ENCODE assay signal across 22 cellular contexts in genomic region chr12:108584456-108585065, GRCh38. TPM values are rescaled to one million over a fixed set of nuclear protein-coding genes. Genes with fewer than 3 reads are reported as not detected.
DNase-seq lines count a peak whose midpoint lies in the region; ATAC-seq, FAIRE-seq and TF ChIP-seq lines count a peak whose summit lies in the region.
"Had no signal": no experiment of that assay in that cellular context is flagged by ENCODE, and none has a peak within 500 bp of the region (broad histone marks: within the 10 kb centered on the region; RNA-seq: fewer than 3 reads in every experiment).

No MANE protein-coding gene starts in this region.

- H3K9ac ChIP-seq in neural progenitor cell, result no peak overlapping the region
- H3K9ac ChIP-seq: KMS-11 had no signal

- FAIRE-seq in D721Med (lab: Jason Lieb, UNC), result no peak
- FAIRE-seq: G401.6, GM12892, HTR-8/SVneo had no signal

- peaks cover 5% of the 10 kb centered on the region for H3K27me3 Mint-ChIP-seq in T-helper 17 cell
- no peaks in the 10 kb centered on the region for H3K27me3 Mint-ChIP-seq in chondrocyte (ENCODE audit: low read depth)
- H3K27me3 Mint-ChIP-seq in neural progenitor cell (ENCODE audit: insufficient read depth, low read depth), result peaks cover 5% of the 10 kb centered on the region
- H3K27me3 Mint-ChIP-seq in activated CD4-positive, alpha-beta memory T cell treated with anti-CD3 and anti-CD28 coated beads, Interleukin-2, amount 10 ng/mL, durations not matched to agents 7 days and 5 days, result peaks cover 5% of the 10 kb centered on the region

- peaks cover 2% of the 10 kb centered on the region for H3K4me1 Mint-ChIP-seq in T-helper 17 cell
- H3K4me1 Mint-ChIP-seq in chondrocyte (ENCODE audit: low read depth), result peaks cover 54% of the 10 kb centered on the region
- H3K4me1 Mint-ChIP-seq in neural progenitor cell, result peaks cover 21% of the 10 kb centered on the region
- no peaks in the 10 kb centered on the region for H3K4me1 Mint-ChIP-seq in activated CD4-positive, alpha-beta memory T cell treated with anti-CD3 and anti-CD28 coated beads, Interleukin-2, amount 10 ng/mL, durations not matched to agents 7 days and 5 days
- H3K4me1 Mint-ChIP-seq: CD4-positive, alpha-beta memory T cell had no signal

- POLR2A ChIA-PET in activated CD4-positive, alpha-beta memory T cell treated with anti-CD3 and anti-CD28 coated beads, Interleukin-2, amount 10 ng/mL, durations not matched to agents 7 days and 5 days (lab: Charles Lee), result no interaction called here

- no peaks in the 10 kb centered on the region for H3F3A ChIP-seq in neural progenitor cell (ENCODE audit: low read depth)

- H3K27ac ChIP-seq in neural progenitor cell (no peak overlapping the region), urinary bladder (ENCODE audit: low read depth) (peak overlapping the region; percentile 25)
- H3K27ac ChIP-seq: KMS-11 had no signal

- H3K36me3 Mint-ChIP-seq in T-helper 17 cell (ENCODE audit: low read depth) (peaks cover 3% of the 10 kb centered on the region), chondrocyte (ENCODE audit: low read depth) (no peaks in the 10 kb centered on the region), neural progenitor cell (no peaks in the 10 kb centered on the region)
- no peaks in the 10 kb centered on the region for H3K36me3 Mint-ChIP-seq in activated CD4-positive, alpha-beta memory T cell treated with anti-CD3 and anti-CD28 coated beads, Interleukin-2, amount 10 ng/mL, durations not matched to agents 7 days and 5 days (ENCODE audit: low read depth)
- H3K36me3 Mint-ChIP-seq: CD4-positive, alpha-beta memory T cell had no signal

- H3K4me3 Mint-ChIP-seq in T-helper 17 cell, result no peak overlapping the region
- H3K4me3 Mint-ChIP-seq in chondrocyte (ENCODE audit: unreplicated experiment), result no peak overlapping the region
- H3K4me3 Mint-ChIP-seq in neural progenitor cell, result no peak overlapping the region
- no peak overlapping the region for H3K4me3 Mint-ChIP-seq in activated CD4-positive, alpha-beta memory T cell treated with anti-CD3 and anti-CD28 coated beads, Interleukin-2, amount 10 ng/mL, durations not matched to agents 7 days and 5 days
- H3K4me3 Mint-ChIP-seq: CD4-positive, alpha-beta memory T cell had no signal

- TF ChIP-seq CTCF in chondrocyte (IDR thresholded peaks at IDR 0.05) (no peak), neural progenitor cell (IDR thresholded peaks at IDR 0.05) (no peak), D721Med (IDR thresholded peaks at IDR 0.05; ENCODE audit: insufficient read depth, missing control alignments) (no peak)

- H3K27ac Mint-ChIP-seq in T-helper 17 cell (peak overlapping the region; percentile 47), chondrocyte (ENCODE audit: unreplicated experiment) (peak overlapping the region; percentile 60), neural progenitor cell (no peak overlapping the region)
- H3K27ac Mint-ChIP-seq in activated CD4-positive, alpha-beta memory T cell treated with anti-CD3 and anti-CD28 coated beads, Interleukin-2, amount 10 ng/mL, durations not matched to agents 7 days and 5 days, result no peak overlapping the region
- H3K27ac Mint-ChIP-seq: CD4-positive, alpha-beta memory T cell had no signal

- no peaks in the 10 kb centered on the region for H3K9me3 ChIP-seq in T-helper 17 cell (ENCODE audit: control insufficient read depth, low read length, poor library complexity, severe bottlenecking)
- H3K9me3 ChIP-seq in neural progenitor cell (ENCODE audit: low read depth), result no peaks in the 10 kb centered on the region
- H3K9me3 ChIP-seq: Caco-2 had no signal

- H3K36me3 ChIP-seq in neural progenitor cell (no peaks in the 10 kb centered on the region), urinary bladder (ENCODE audit: insufficient read depth) (no peaks in the 10 kb centered on the region)

- H3K4me3 ChIP-seq in neural progenitor cell, result no peak overlapping the region
- H3K4me3 ChIP-seq in urinary bladder (ENCODE audit: low read depth, low read length), result no peak overlapping the region

- H3K79me2 ChIP-seq in neural progenitor cell (ENCODE audit: low read depth), result no peaks in the 10 kb centered on the region

- DNase-seq in T-helper 17 cell, result no peak
- no peak for DNase-seq in chondrocyte (ENCODE audit: low spot score)
- no peak for DNase-seq in neural progenitor cell (ENCODE audit: low spot score)
- no peak for DNase-seq in D721Med (ENCODE audit: insufficient read length, low spot score)
- no peak for DNase-seq in activated CD4-positive, alpha-beta memory T cell treated with anti-CD3 and anti-CD28 coated beads, Interleukin-2, amount 10 ng/mL, durations not matched to agents 7 days and 5 days
- DNase-seq in DMS79 (lab: John Stamatoyannopoulos, UW), result no peak
- DNase-seq: Caco-2; CD4-positive, alpha-beta memory T cell; GOT3; HCEC 1CT; NCI-H1436 treated with DMSO at 0.1 percent for 48 hours; NCI-H2029; NCI-H2227 treated with DMSO at 0.1 percent for 48 hours; NCI-H510A treated with DMSO at 0.1 percent for 48 hours; NCI-H748 treated with DMSO at 0.1 percent for 48 hours; NK-92 treated with Interleukin-12 subunit alpha and Interleukin-12 subunit beta, amount 100 ng/mL, for 24 hours; SIG-M5 had no signal

- CTCF ChIA-PET in activated CD4-positive, alpha-beta memory T cell treated with anti-CD3 and anti-CD28 coated beads, Interleukin-2, amount 10 ng/mL, durations not matched to agents 7 days and 5 days (lab: Charles Lee), result interaction anchor here (1.0 kb wide), 1 partner anchor 33 kb away, joined by 5 read pairs; no protein-coding TSS in a partner anchor

- H3K27me3 ChIP-seq in neural progenitor cell, result no peaks in the 10 kb centered on the region

- H4K20me1 ChIP-seq in neural progenitor cell (ENCODE audit: low read depth), result no peaks in the 10 kb centered on the region

- no peaks in the 10 kb centered on the region for H3K9me3 Mint-ChIP-seq in chondrocyte (ENCODE audit: low read depth)
- H3K9me3 Mint-ChIP-seq in neural progenitor cell, result no peaks in the 10 kb centered on the region
- no peaks in the 10 kb centered on the region for H3K9me3 Mint-ChIP-seq in activated CD4-positive, alpha-beta memory T cell treated with anti-CD3 and anti-CD28 coated beads, Interleukin-2, amount 10 ng/mL, durations not matched to agents 7 days and 5 days
- H3K9me3 Mint-ChIP-seq: CD4-positive, alpha-beta memory T cell had no signal

- peak overlapping the region; percentile 6 for H2AFZ ChIP-seq in neural progenitor cell (replicated peaks)

- no peak for ATAC-seq in T-helper 17 cell

- WGBS in urinary bladder, result 78% methylated on average over 3 of the region's 3 CpGs

- H3K4me1 ChIP-seq in neural progenitor cell, result peaks cover 28% of the 10 kb centered on the region
- no peaks in the 10 kb centered on the region for H3K4me1 ChIP-seq in urinary bladder (ENCODE audit: insufficient read depth)

- H3K4me2 ChIP-seq in neural progenitor cell, result no peak overlapping the region
- H3K4me2 ChIP-seq: KMS-11 had no signal

RNA-seq across cellular contexts. Expression of gene TMEM119, which starts 13.3 kb away (rescaled TPM):
- 1 to 10 TPM; 3.9 to 5.0 TPM for total RNA-seq in T-helper 17 cell
- 46.7 to 122 TPM (median 48.3 TPM) in 3 replicates for total RNA-seq in chondrocyte
- 0.97 and 2.0 TPM in 2 replicates for total RNA-seq in neural progenitor cell (ENCODE audit: low replicate concordance)
- total RNA-seq in urinary bladder, result 62.4 TPM
- 29.4 TPM for polyA plus RNA-seq in urinary bladder
- total RNA-seq in activated CD4-positive, alpha-beta memory T cell treated with anti-CD3 and anti-CD28 coated beads, Interleukin-2, amount 10 ng/mL, durations not matched to agents 7 days and 5 days, result 1 to 10 TPM in 1 of 2 experiments, under 1 TPM in 1; 0.80 to 1.0 TPM
- total RNA-seq: Caco-2 had no signal

RNA-seq across cellular contexts. Expression of gene ISCU, which starts 22.2 kb away (rescaled TPM):
- total RNA-seq in T-helper 17 cell (100 to 1,000 TPM; 139 to 177 TPM), chondrocyte (84.8 to 102 TPM (median 87.8 TPM) in 3 replicates), neural progenitor cell (ENCODE audit: low replicate concordance) (78.9 TPM in 2 replicates), urinary bladder (91.3 TPM)
- 210 TPM for polyA plus RNA-seq in urinary bladder
- total RNA-seq in activated CD4-positive, alpha-beta memory T cell treated with anti-CD3 and anti-CD28 coated beads, Interleukin-2, amount 10 ng/mL, durations not matched to agents 7 days and 5 days, result 10 to 100 TPM; 69.9 to 74.1 TPM

RNA-seq across cellular contexts. Expression of gene SART3, which starts 23.6 kb away (rescaled TPM):
- 100 to 1,000 TPM in 1 of 2 donors, 10 to 100 TPM in 1; 85.3 to 107 TPM for total RNA-seq in T-helper 17 cell
- 33.8 to 36.6 TPM (median 34.8 TPM) in 3 replicates for total RNA-seq in chondrocyte
- total RNA-seq in neural progenitor cell (ENCODE audit: low replicate concordance), result 79.0 and 116 TPM in 2 replicates
- total RNA-seq in urinary bladder, result 60.9 TPM
- polyA plus RNA-seq in urinary bladder, result 29.3 TPM
- total RNA-seq in activated CD4-positive, alpha-beta memory T cell treated with anti-CD3 and anti-CD28 coated beads, Interleukin-2, amount 10 ng/mL, durations not matched to agents 7 days and 5 days, result 10 to 100 TPM; 68.9 to 70.3 TPM

RNA-seq across cellular contexts. Expression of gene SELPLG, which starts 49.1 kb away (rescaled TPM):
- 100 to 1,000 TPM in 1 of 2 donors, 10 to 100 TPM in 1; 91.3 to 131 TPM for total RNA-seq in T-helper 17 cell
- total RNA-seq in chondrocyte, result 2.2 to 3.2 TPM (median 2.9 TPM) in 3 replicates
- not detected in 2 replicates for total RNA-seq in neural progenitor cell (ENCODE audit: low replicate concordance)
- 3.6 TPM for total RNA-seq in urinary bladder
- 9.4 TPM for polyA plus RNA-seq in urinary bladder
- 100 to 1,000 TPM; 289 to 301 TPM for total RNA-seq in activated CD4-positive, alpha-beta memory T cell treated with anti-CD3 and anti-CD28 coated beads, Interleukin-2, amount 10 ng/mL, durations not matched to agents 7 days and 5 days

Comparison
In these comparisons a context has a peak if more than half of its experiments do, and no peak if none do; other contexts are left out.
1. H3K27ac Mint-ChIP-seq: peak in T-helper 17 cell (single experiment) and chondrocyte (single experiment); none in neural progenitor cell (single experiment) and activated CD4-positive, alpha-beta memory T cell treated with anti-CD3 and anti-CD28 coated beads, Interleukin-2, amount 10 ng/mL, durations not matched to agents 7 days and 5 days (single experiment).